Comparison of ENCODE assay signal across 8 cellular contexts in genomic region chr12:42326466-42327226, GRCh38. TPM values are rescaled to one million over a fixed set of nuclear protein-coding genes. Genes with fewer than 3 reads are reported as not detected.
DNase-seq lines count a peak whose midpoint lies in the region; ATAC-seq and TF ChIP-seq lines count a peak whose summit lies in the region.

No MANE protein-coding gene starts in this region.

- no peak overlapping the region for H2BK120ac ChIP-seq in IMR-90 (ENCODE audit: low read depth, low read length)

- no peak overlapping the region; the same call in 1 of the 2 replicates for H4K91ac ChIP-seq in IMR-90 (ENCODE audit: insufficient read depth, low read depth, low read length)

- peak overlapping the region; percentile 72; the same call in 1 of the 2 replicates for H3K4ac ChIP-seq in IMR-90 (ENCODE audit: low read depth, low read length)

- no peak overlapping the region for H2BK20ac ChIP-seq in IMR-90 (ENCODE audit: low read depth, low read length)

- peak overlapping the region; percentile 86 for H3K23ac ChIP-seq in IMR-90 (ENCODE audit: low read depth, low read length)

- peaks cover 13% of the 10 kb centered on the region; the same call in 1 of the 2 replicates for H4K20me1 ChIP-seq in IMR-90 (ENCODE audit: insufficient read depth, low read length)

- H3K27me3 ChIP-seq in CD8-positive, alpha-beta memory T cell (ENCODE audit: insufficient read depth, low read length, poor library complexity, severe bottlenecking), result no peaks in the 10 kb centered on the region
- H3K27me3 ChIP-seq in IMR-90 (ENCODE audit: control insufficient read depth, insufficient read depth, low read length) (no peaks in the 10 kb centered on the region), neutrophil (no peaks in the 10 kb centered on the region)

- peaks cover 6% of the 10 kb centered on the region; the same call in 1 of the 2 replicates for H3K9me1 ChIP-seq in IMR-90 (ENCODE audit: insufficient read depth, low read length)

- no peak overlapping the region; the same call in 1 of the 2 replicates for H2AK5ac ChIP-seq in IMR-90 (ENCODE audit: low read depth, low read length)

- 27% methylated on average over 9 of the region's 16 CpGs; no CpG with 5 or more reads in 1 of the 2 experiments for WGBS in IMR-90 (ENCODE audit: extremely low coverage in 2 of 2, insufficient read length in 1 of 2), 2 experiments

- H3K4me1 Mint-ChIP-seq in CD8-positive, alpha-beta memory T cell, result peaks cover 58 to 67% (median 60%) of the 10 kb centered on the region in 3 donors
- peaks cover 47% of the 10 kb centered on the region for H3K4me1 Mint-ChIP-seq in activated CD8-positive, alpha-beta T cell treated with anti-CD3 and anti-CD28 coated beads, Interleukin-2, amount 10 ng/mL, durations not matched to agents 7 days and 5 days (ENCODE audit: low read depth)

- ATAC-seq in GM19395 (IDR thresholded peaks at IDR 0.05; ENCODE audit: unreplicated experiment), result peak; percentile 32
- peak; percentile 25 for ATAC-seq in IMR-90 (ENCODE audit: low read depth)
- peak; percentile 33 for ATAC-seq in activated CD8-positive, alpha-beta T cell treated with anti-CD3 and anti-CD28 coated beads, Interleukin-2, amount 10 ng/mL, durations not matched to agents 7 days and 5 days

- H3K79me1 ChIP-seq in IMR-90 (ENCODE audit: low read depth in 1 of 2, low read length in 2 of 2), result peaks cover 16 to 40% of the 10 kb centered on the region in 2 experiments; a peak in 3 of 4 replicates

- peak overlapping the region; percentile 53 for H2BK5ac ChIP-seq in IMR-90 (ENCODE audit: low read depth, low read length, poor library complexity, severe bottlenecking)

- in situ Hi-C loops in IMR-90 (cut with MboI; ENCODE audit: low sequenced_read_pairs), result loop anchor here (5.0 to 25.0 kb wide), 3 partner anchors 92 to 961 kb away; partner anchors contain the start of gene YAF2

- H4K8ac ChIP-seq in IMR-90 (ENCODE audit: low read depth in 2 of 2, low read length in 2 of 2), result peak overlapping the region; percentile 86 to 99

- peak overlapping the region; percentile 92 for H3K4me3 ChIP-seq in CD8-positive, alpha-beta memory T cell (ENCODE audit: low read length)
- H3K4me3 ChIP-seq in IMR-90 (ENCODE audit: insufficient read depth, low read depth, low read length) (peak overlapping the region; percentile 97), neutrophil (ENCODE audit: low read depth in 1 of 2, low read length in 1 of 2) (peak overlapping the region; percentile 72 to 82)

- H3K27ac ChIP-seq in CD8-positive, alpha-beta memory T cell (ENCODE audit: low read depth, low read length), result peak overlapping the region; percentile 88
- H3K27ac ChIP-seq in IMR-90 (ENCODE audit: insufficient read depth, low read length) (peak overlapping the region; percentile 72), neutrophil (peak overlapping the region; percentile 83)

- H2BK15ac ChIP-seq in IMR-90 (ENCODE audit: low read depth, low read length), result no peak overlapping the region

- no peaks in the 10 kb centered on the region for H3K27me3 Mint-ChIP-seq in CD8-positive, alpha-beta memory T cell
- no peaks in the 10 kb centered on the region for H3K27me3 Mint-ChIP-seq in activated CD8-positive, alpha-beta T cell treated with anti-CD3 and anti-CD28 coated beads, Interleukin-2, amount 10 ng/mL, durations not matched to agents 7 days and 5 days (ENCODE audit: low read depth)

- H3K9me3 Mint-ChIP-seq in CD8-positive, alpha-beta memory T cell, result no peaks in the 10 kb centered on the region
- no peaks in the 10 kb centered on the region for H3K9me3 Mint-ChIP-seq in activated CD8-positive, alpha-beta T cell treated with anti-CD3 and anti-CD28 coated beads, Interleukin-2, amount 10 ng/mL, durations not matched to agents 7 days and 5 days (ENCODE audit: insufficient read depth)

- H3K9me3 ChIP-seq in CD8-positive, alpha-beta memory T cell (ENCODE audit: low read length), result no peaks in the 10 kb centered on the region
- no peaks in the 10 kb centered on the region for H3K9me3 ChIP-seq in IMR-90 (ENCODE audit: control insufficient read depth, insufficient read depth, low read length)
- no peaks in the 10 kb centered on the region for H3K9me3 ChIP-seq in neutrophil

- H3K4me3 Mint-ChIP-seq in CD8-positive, alpha-beta memory T cell, result peak overlapping the region; percentile 93 to 100 (median 98)
- H3K4me3 Mint-ChIP-seq in activated CD8-positive, alpha-beta T cell treated with anti-CD3 and anti-CD28 coated beads, Interleukin-2, amount 10 ng/mL, durations not matched to agents 7 days and 5 days, result peak overlapping the region; percentile 98

- no peaks in the 10 kb centered on the region for H3K36me3 ChIP-seq in CD8-positive, alpha-beta memory T cell (ENCODE audit: insufficient read depth, low read length)
- peaks cover 3% of the 10 kb centered on the region; the same call in 1 of the 2 replicates for H3K36me3 ChIP-seq in IMR-90 (ENCODE audit: control insufficient read depth, insufficient read depth, low read length)
- no peaks in the 10 kb centered on the region for H3K36me3 ChIP-seq in neutrophil

- dilution Hi-C loops in IMR-90 (cut with HindIII; ENCODE audit: low sequenced_read_pairs, unreplicated experiment), result no loop called here

- CTCF ChIA-PET in CD8-positive, alpha-beta memory T cell (lab: Charles Lee), result no interaction called here
- CTCF ChIA-PET in IMR-90 (lab: Yijun Ruan, JAX), result no interaction called here
- CTCF ChIA-PET in activated CD8-positive, alpha-beta T cell treated with anti-CD3 and anti-CD28 coated beads, Interleukin-2, amount 10 ng/mL, durations not matched to agents 7 days and 5 days (lab: Charles Lee), result interaction anchor here (1.4 to 3.4 kb wide), 2 partner anchors 28 to 46 kb away, joined by 5 to 13 read pairs; no protein-coding TSS in a partner anchor

- H4K5ac ChIP-seq in IMR-90 (ENCODE audit: low read depth, low read length), result peak overlapping the region; percentile 80

- BruUV-seq in IMR-90 (replicated peaks; lab: Mats Ljungman, UMichigan), result TSS peak; percentile 66

- intact Hi-C loops in IMR-90 (cut with micrococcal nuclease), result loop anchor here (2.0 kb wide), 2 partner anchors 88 to 956 kb away; partner anchors contain the start of gene YAF2

- H2AK9ac ChIP-seq in IMR-90 (replicated peaks; ENCODE audit: low read depth, low read length, poor library complexity), result peak overlapping the region; percentile 44

- H3K14ac ChIP-seq in IMR-90 (replicated peaks; ENCODE audit: low read depth, low read length), result peak overlapping the region; percentile 85; the same call in 1 of the 2 replicates

- peak overlapping the region; percentile 90 for H3K9ac ChIP-seq in IMR-90 (ENCODE audit: low read depth, low read length)

- no peak for TF ChIP-seq RAD21 in IMR-90 (IDR thresholded peaks at IDR 0.05; ENCODE audit: low read length)

- H3K56ac ChIP-seq in IMR-90 (ENCODE audit: extremely low read depth, insufficient read depth, low read length), result peak overlapping the region; percentile 77

- POLR2A ChIA-PET in CD8-positive, alpha-beta memory T cell (lab: Charles Lee), result interaction anchor here (0.8 to 1.1 kb wide), 2 partner anchors 88 to 173 kb away, joined by 3 to 4 read pairs; no protein-coding TSS in a partner anchor
- POLR2A ChIA-PET in IMR-90 (lab: Charles Lee; ENCODE audit: unreplicated experiment), result no interaction called here
- POLR2A ChIA-PET in activated CD8-positive, alpha-beta T cell treated with anti-CD3 and anti-CD28 coated beads, Interleukin-2, amount 10 ng/mL, durations not matched to agents 7 days and 5 days (lab: Charles Lee), result interaction anchor here (0.6 to 1.4 kb wide), 4 partner anchors 15 to 186 kb away, joined by 3 to 4 read pairs (median 4); no protein-coding TSS in a partner anchor

- H2AFZ ChIP-seq in IMR-90 (replicated peaks; ENCODE audit: low read length, poor library complexity), result peak overlapping the region; percentile 92

- H3K36me3 Mint-ChIP-seq in CD8-positive, alpha-beta memory T cell, result peaks cover 0 to 49% (median 2%) of the 10 kb centered on the region in 3 donors
- peaks cover 22% of the 10 kb centered on the region for H3K36me3 Mint-ChIP-seq in activated CD8-positive, alpha-beta T cell treated with anti-CD3 and anti-CD28 coated beads, Interleukin-2, amount 10 ng/mL, durations not matched to agents 7 days and 5 days (ENCODE audit: low read depth)

- TF ChIP-seq POLR2A in IMR-90 (IDR thresholded peaks at IDR 0.05; ENCODE audit: low read depth, low read length), result no peak

- H3K4me1 ChIP-seq in CD8-positive, alpha-beta memory T cell (ENCODE audit: insufficient read depth, low read length), result peaks cover 53% of the 10 kb centered on the region
- H3K4me1 ChIP-seq in IMR-90 (ENCODE audit: control insufficient read depth, insufficient read depth, low read length) (peaks cover 2% of the 10 kb centered on the region; the same call in 1 of the 2 replicates), neutrophil (ENCODE audit: control insufficient read depth in 1 of 2, insufficient read depth in 1 of 2, low read depth in 1 of 2, low read length in 1 of 2) (peaks cover 30 to 36% of the 10 kb centered on the region in 2 experiments)

- TF ChIP-seq CTCF in IMR-90 (conservative IDR thresholded peaks at IDR 0.05; ENCODE audit: low read depth, low read length) (no peak), neutrophil (IDR thresholded peaks at IDR 0.05) (no peak), GM20000 (IDR thresholded peaks at IDR 0.05; ENCODE audit: extremely low read depth, missing control alignments) (no peak)

- peak in 3 of 5 donors; percentile 19 to 46 (median 31) for DNase-seq in CD8-positive, alpha-beta memory T cell
- peak; percentile 27 for DNase-seq in IMR-90
- peak; percentile 37 for DNase-seq in activated CD8-positive, alpha-beta T cell treated with anti-CD3 and anti-CD28 coated beads, Interleukin-2, amount 10 ng/mL, durations not matched to agents 7 days and 5 days
- peak; percentile 10 for DNase-seq in fibroblast of the conjunctiva (ENCODE audit: low read depth)
- no peak for DNase-seq in NCI-H345 treated with DMSO at 0.1 percent for 48 hours (lab: John Stamatoyannopoulos, UW; ENCODE audit: unreplicated experiment)
- DNase-seq in GM20000 (ENCODE audit: low spot score), result no peak

- peak overlapping the region; percentile 95 to 99 (median 98) for H3K27ac Mint-ChIP-seq in CD8-positive, alpha-beta memory T cell
- peak overlapping the region; percentile 93 for H3K27ac Mint-ChIP-seq in activated CD8-positive, alpha-beta T cell treated with anti-CD3 and anti-CD28 coated beads, Interleukin-2, amount 10 ng/mL, durations not matched to agents 7 days and 5 days

- peak overlapping the region; percentile 98 for H3K4me2 ChIP-seq in IMR-90 (ENCODE audit: low read depth, low read length)

- H3K18ac ChIP-seq in IMR-90 (ENCODE audit: low read depth, low read length), result no peak overlapping the region

RNA-seq across cellular contexts. Expression of gene PPHLN1, which starts 0.7 kb away (rescaled TPM):
- total RNA-seq in CD8-positive, alpha-beta memory T cell, result 10 to 100 TPM; 75.8 to 76.3 TPM
- 151 TPM for polyA plus RNA-seq in CD8-positive, alpha-beta memory T cell
- 50.7 and 96.9 TPM in 2 replicates for total RNA-seq in IMR-90 (2012; rRNA removed)
- polyA plus RNA-seq in IMR-90 (2012; rRNA removed), result 51.5 and 54.3 TPM in 2 replicates
- polyA plus RNA-seq in IMR-90 (2012; cell fraction: cytosol; rRNA removed), result 6.7 and 14.3 TPM in 2 replicates
- polyA plus RNA-seq in IMR-90 (2012; cell fraction: nucleus; rRNA removed; ENCODE audit: low replicate concordance), result 8.4 and 58.6 TPM in 2 replicates
- total RNA-seq in activated CD8-positive, alpha-beta T cell treated with anti-CD3 and anti-CD28 coated beads, Interleukin-2, amount 10 ng/mL, durations not matched to agents 7 days and 5 days, result 10 to 100 TPM; 76.9 to 79.3 TPM

RNA-seq across cellular contexts. Expression of gene ZCRB1, which starts 0.8 kb away (rescaled TPM):
- total RNA-seq in CD8-positive, alpha-beta memory T cell, result 10 to 100 TPM; 78.1 to 79.9 TPM
- polyA plus RNA-seq in CD8-positive, alpha-beta memory T cell, result 89.1 TPM
- 28.1 and 33.1 TPM in 2 replicates for total RNA-seq in IMR-90 (2012; rRNA removed)
- 19.7 and 29.2 TPM in 2 replicates for polyA plus RNA-seq in IMR-90 (2012; rRNA removed)
- polyA plus RNA-seq in IMR-90 (2012; cell fraction: cytosol; rRNA removed), result 11.2 and 12.5 TPM in 2 replicates
- polyA plus RNA-seq in IMR-90 (2012; cell fraction: nucleus; rRNA removed; ENCODE audit: low replicate concordance), result 5.1 and 14.3 TPM in 2 replicates
- 10 to 100 TPM; 46.6 to 51.1 TPM for total RNA-seq in activated CD8-positive, alpha-beta T cell treated with anti-CD3 and anti-CD28 coated beads, Interleukin-2, amount 10 ng/mL, durations not matched to agents 7 days and 5 days

Comparison
In these comparisons a context has a peak if more than half of its experiments do, and no peak if none do; other contexts are left out.
1. DNase-seq: peak in CD8-positive, alpha-beta memory T cell (3 of 5), IMR-90 (single experiment), activated CD8-positive, alpha-beta T cell treated with anti-CD3 and anti-CD28 coated beads, Interleukin-2, amount 10 ng/mL, durations not matched to agents 7 days and 5 days (single experiment) and fibroblast of the conjunctiva (single experiment); none in NCI-H345 treated with DMSO at 0.1 percent for 48 hours (single experiment) and GM20000 (single experiment).
2. Peak in every context shown above with its lines, with median percentiles within 50 percentile points of each other: H3K27ac ChIP-seq, H3K4me3 ChIP-seq and ATAC-seq.